Comparison of ENCODE assay signal across 1 cellular context in the genomic region with DNA sequence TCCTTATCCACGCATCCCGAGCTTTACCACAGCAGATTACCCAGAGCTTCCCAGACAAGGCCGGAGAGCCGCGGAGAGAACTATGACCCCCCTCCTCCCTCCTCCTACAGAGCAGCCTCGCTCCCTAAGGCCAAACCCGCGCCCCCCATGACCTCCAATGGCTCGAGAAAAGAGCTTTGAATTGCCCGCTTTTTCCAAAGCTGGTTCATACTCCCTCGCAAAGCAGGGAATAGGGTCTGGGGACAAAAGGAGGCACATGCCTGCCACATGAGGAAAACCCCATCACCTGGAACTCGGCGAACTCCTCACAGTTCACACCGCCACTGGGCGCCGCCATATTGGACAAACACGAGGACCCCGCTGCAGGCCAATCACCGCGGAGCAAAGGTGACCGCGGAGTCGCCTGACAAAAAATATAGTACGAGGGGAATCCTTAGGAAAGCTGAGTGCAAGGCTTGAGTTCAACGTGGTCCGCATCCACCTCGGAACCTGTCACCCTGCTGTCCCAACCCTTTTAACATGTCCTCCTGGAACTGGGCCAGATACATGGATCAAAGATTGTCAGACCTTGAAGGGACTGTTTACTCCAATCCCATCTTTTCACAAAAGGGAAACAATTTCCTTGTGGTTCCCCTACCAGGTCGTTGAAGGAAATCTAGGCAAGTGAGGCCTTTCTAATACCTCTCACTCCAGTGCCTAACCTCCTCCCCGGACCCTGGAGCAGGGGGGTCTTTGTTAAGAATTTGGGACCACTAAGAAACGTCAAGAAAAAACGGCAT.
TF ChIP-seq lines count a peak whose summit lies in the region.

A gene (minus strand): TSS at position 344 of the 779 bp plus-strand sequence. CDS start 7 bp downstream, at position 337.

TF ChIP-seq in HepG2, 621 proteins besides CTCF, POLR2A, EP300 and RAD21 (continued from another document and continues in another):
- TF ChIP-seq ZNF121 (CRISPR knock-in tag; IDR thresholded peaks at IDR 0.05) (no peak), ZBTB3 (CRISPR knock-in tag; IDR thresholded peaks at IDR 0.05; ENCODE audit: borderline replicate concordance, low read depth) (0 out of 2 replicates have a peak, but pooled peaks have one; percentile 62), TBX3 (IDR thresholded peaks at IDR 0.05; ENCODE audit: borderline replicate concordance) (no peak), TMF1 (CRISPR knock-in tag; IDR thresholded peaks at IDR 0.05; ENCODE audit: low read depth) (peak; percentile 64; the same call in 1 of the 2 replicates), ZNF616 (CRISPR knock-in tag; IDR thresholded peaks at IDR 0.05; ENCODE audit: low read depth) (peak; percentile 64; the same call in 1 of the 2 replicates), ZSCAN12 (CRISPR knock-in tag; IDR thresholded peaks at IDR 0.05) (peak; percentile 46; the same call in 1 of the 2 replicates), ZFX (CRISPR knock-in tag; IDR thresholded peaks at IDR 0.05; ENCODE audit: low read depth) (peak; percentile 95), GATA4 (IDR thresholded peaks at IDR 0.05; ENCODE audit: borderline replicate concordance, low read depth) (no peak), YEATS4 (CRISPR knock-in tag; IDR thresholded peaks at IDR 0.05; ENCODE audit: borderline replicate concordance) (peak; percentile 85), SMYD3 (CRISPR knock-in tag; IDR thresholded peaks at IDR 0.05) (peak; percentile 89), ZNF350 (CRISPR knock-in tag; IDR thresholded peaks at IDR 0.05; ENCODE audit: borderline replicate concordance, low read depth) (peak; percentile 77; the same call in 1 of the 2 replicates), ZNF563 (CRISPR knock-in tag; IDR thresholded peaks at IDR 0.05) (peak; percentile 72; the same call in 1 of the 2 replicates), MAZ (IDR thresholded peaks at IDR 0.05; ENCODE audit: borderline replicate concordance, low read depth, low read length) (peak; percentile 80; the same call in 1 of the 2 replicates), MAZ (CRISPR knock-in tag; IDR thresholded peaks at IDR 0.05; ENCODE audit: low read depth) (no peak; the same call in 1 of the 2 replicates), KDM3A (CRISPR knock-in tag; IDR thresholded peaks at IDR 0.05; ENCODE audit: low read depth) (0 out of 2 replicates have a peak, but pooled peaks have one; percentile 46), CBX5 (CRISPR knock-in tag; IDR thresholded peaks at IDR 0.05; ENCODE audit: borderline replicate concordance) (no peak; the same call in 1 of the 2 replicates), SALL1 (CRISPR knock-in tag; IDR thresholded peaks at IDR 0.05) (peak; percentile 87), ZNF746 (CRISPR knock-in tag; IDR thresholded peaks at IDR 0.05) (peak; percentile 67; the same call in 1 of the 2 replicates), YY1 (IDR thresholded peaks at IDR 0.05; ENCODE audit: insufficient read depth, insufficient replicate concordance, low read depth, low read length) (peak; percentile 98), ATF1 (CRISPR knock-in tag; IDR thresholded peaks at IDR 0.05) (0 out of 2 replicates have a peak, but pooled peaks have one; percentile 40), ZFP82 (CRISPR knock-in tag; IDR thresholded peaks at IDR 0.05; ENCODE audit: borderline replicate concordance) (0 out of 2 replicates have a peak, but pooled peaks have one; percentile 3), JUNB (CRISPR knock-in tag; IDR thresholded peaks at IDR 0.05; ENCODE audit: borderline replicate concordance) (no peak), ZNF772 (CRISPR knock-in tag; IDR thresholded peaks at IDR 0.05) (no peak; the same call in 1 of the 2 replicates), ZNF589 (CRISPR knock-in tag; conservative IDR thresholded peaks at IDR 0.05) (no peak; the same call in 1 of the 2 replicates), ZNF547 (CRISPR knock-in tag; IDR thresholded peaks at IDR 0.05) (peak; percentile 87; the same call in 1 of the 2 replicates), KMT2A (CRISPR knock-in tag; IDR thresholded peaks at IDR 0.05) (no peak; the same call in 1 of the 2 replicates), ZNF331 (CRISPR knock-in tag; IDR thresholded peaks at IDR 0.05) (peak; percentile 40; the same call in 1 of the 2 replicates), KLF13 (CRISPR knock-in tag; IDR thresholded peaks at IDR 0.05) (no peak), ZNF160 (CRISPR knock-in tag; IDR thresholded peaks at IDR 0.05) (no peak; the same call in 1 of the 2 replicates), ZNF180 (CRISPR knock-in tag; IDR thresholded peaks at IDR 0.05; ENCODE audit: borderline replicate concordance, low read depth) (no peak), ZNF225 (CRISPR knock-in tag; IDR thresholded peaks at IDR 0.05) (0 out of 2 replicates have a peak, but pooled peaks have one; percentile 57), ATF7-NPFF (CRISPR knock-in tag; IDR thresholded peaks at IDR 0.05; ENCODE audit: low read depth) (0 out of 2 replicates have a peak, but pooled peaks have one; percentile 56), ZNF17 (CRISPR knock-in tag; IDR thresholded peaks at IDR 0.05) (peak; percentile 65; the same call in 1 of the 2 replicates), SIN3A (IDR thresholded peaks at IDR 0.05; ENCODE audit: borderline replicate concordance, low read depth, low read length) (peak; percentile 66; the same call in 1 of the 2 replicates), NKX3-1 (CRISPR knock-in tag; IDR thresholded peaks at IDR 0.05) (peak; percentile 68; the same call in 1 of the 2 replicates), TEAD3 (CRISPR knock-in tag; optimal IDR thresholded peaks at IDR 0.05; ENCODE audit: borderline replicate concordance) (peak; percentile 11), TOPORS (CRISPR knock-in tag; IDR thresholded peaks at IDR 0.05) (peak; percentile 86; the same call in 1 of the 2 replicates), MEF2D (CRISPR knock-in tag; IDR thresholded peaks at IDR 0.05) (peak; percentile 76; the same call in 1 of the 2 replicates), MTF1 (CRISPR knock-in tag; IDR thresholded peaks at IDR 0.05) (0 out of 2 replicates have a peak, but pooled peaks have one; percentile 53), PAWR (CRISPR knock-in tag; IDR thresholded peaks at IDR 0.05; ENCODE audit: borderline replicate concordance) (0 out of 2 replicates have a peak, but pooled peaks have one; percentile 68), ZNF546 (CRISPR knock-in tag; conservative IDR thresholded peaks at IDR 0.05) (0 out of 2 replicates have a peak, but pooled peaks have one; percentile 19), ZNF562 (CRISPR knock-in tag; IDR thresholded peaks at IDR 0.05; ENCODE audit: borderline replicate concordance) (no peak), RXRA (CRISPR knock-in tag; IDR thresholded peaks at IDR 0.05) (peak; percentile 65), GABPA (IDR thresholded peaks at IDR 0.05; ENCODE audit: low read depth, low read length) (no peak), GABPA (CRISPR knock-in tag; IDR thresholded peaks at IDR 0.05; ENCODE audit: low read depth) (peak; percentile 18), GZF1 (CRISPR knock-in tag; IDR thresholded peaks at IDR 0.05) (peak; percentile 74; the same call in 1 of the 2 replicates), ZNF282 (IDR thresholded peaks at IDR 0.05; ENCODE audit: partially characterized antibody) (no peak), ARNTL (CRISPR knock-in tag; IDR thresholded peaks at IDR 0.05) (peak; percentile 77), ZNF484 (CRISPR knock-in tag; IDR thresholded peaks at IDR 0.05; ENCODE audit: borderline replicate concordance, low read depth) (0 out of 2 replicates have a peak, but pooled peaks have one; percentile 20)
- TF ChIP-seq, protein P1, sequence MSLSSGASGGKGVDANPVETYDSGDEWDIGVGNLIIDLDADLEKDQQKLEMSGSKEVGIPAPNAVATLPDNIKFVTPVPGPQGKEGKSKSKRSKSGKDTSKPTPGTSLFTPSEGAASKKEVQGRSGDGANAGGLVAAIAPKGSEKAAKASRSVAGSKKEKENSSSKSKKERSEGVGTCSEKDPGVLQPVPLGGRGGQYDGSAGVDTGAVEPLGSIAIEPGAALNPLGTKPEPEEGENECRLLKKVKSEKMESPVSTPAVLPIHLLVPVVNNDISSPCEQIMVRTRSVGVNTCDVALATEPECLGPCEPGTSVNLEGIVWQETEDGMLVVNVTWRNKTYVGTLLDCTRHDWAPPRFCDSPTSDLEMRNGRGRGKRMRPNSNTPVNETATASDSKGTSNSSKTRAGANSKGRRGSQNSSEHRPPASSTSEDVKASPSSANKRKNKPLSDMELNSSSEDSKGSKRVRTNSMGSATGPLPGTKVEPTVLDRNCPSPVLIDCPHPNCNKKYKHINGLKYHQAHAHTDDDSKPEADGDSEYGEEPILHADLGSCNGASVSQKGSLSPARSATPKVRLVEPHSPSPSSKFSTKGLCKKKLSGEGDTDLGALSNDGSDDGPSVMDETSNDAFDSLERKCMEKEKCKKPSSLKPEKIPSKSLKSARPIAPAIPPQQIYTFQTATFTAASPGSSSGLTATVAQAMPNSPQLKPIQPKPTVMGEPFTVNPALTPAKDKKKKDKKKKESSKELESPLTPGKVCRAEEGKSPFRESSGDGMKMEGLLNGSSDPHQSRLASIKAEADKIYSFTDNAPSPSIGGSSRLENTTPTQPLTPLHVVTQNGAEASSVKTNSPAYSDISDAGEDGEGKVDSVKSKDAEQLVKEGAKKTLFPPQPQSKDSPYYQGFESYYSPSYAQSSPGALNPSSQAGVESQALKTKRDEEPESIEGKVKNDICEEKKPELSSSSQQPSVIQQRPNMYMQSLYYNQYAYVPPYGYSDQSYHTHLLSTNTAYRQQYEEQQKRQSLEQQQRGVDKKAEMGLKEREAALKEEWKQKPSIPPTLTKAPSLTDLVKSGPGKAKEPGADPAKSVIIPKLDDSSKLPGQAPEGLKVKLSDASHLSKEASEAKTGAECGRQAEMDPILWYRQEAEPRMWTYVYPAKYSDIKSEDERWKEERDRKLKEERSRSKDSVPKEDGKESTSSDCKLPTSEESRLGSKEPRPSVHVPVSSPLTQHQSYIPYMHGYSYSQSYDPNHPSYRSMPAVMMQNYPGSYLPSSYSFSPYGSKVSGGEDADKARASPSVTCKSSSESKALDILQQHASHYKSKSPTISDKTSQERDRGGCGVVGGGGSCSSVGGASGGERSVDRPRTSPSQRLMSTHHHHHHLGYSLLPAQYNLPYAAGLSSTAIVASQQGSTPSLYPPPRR (CRISPR knock-in tag; IDR thresholded peaks at IDR 0.05; ENCODE audit: borderline replicate concordance) = peak; percentile 54
- TF ChIP-seq, protein P2, sequence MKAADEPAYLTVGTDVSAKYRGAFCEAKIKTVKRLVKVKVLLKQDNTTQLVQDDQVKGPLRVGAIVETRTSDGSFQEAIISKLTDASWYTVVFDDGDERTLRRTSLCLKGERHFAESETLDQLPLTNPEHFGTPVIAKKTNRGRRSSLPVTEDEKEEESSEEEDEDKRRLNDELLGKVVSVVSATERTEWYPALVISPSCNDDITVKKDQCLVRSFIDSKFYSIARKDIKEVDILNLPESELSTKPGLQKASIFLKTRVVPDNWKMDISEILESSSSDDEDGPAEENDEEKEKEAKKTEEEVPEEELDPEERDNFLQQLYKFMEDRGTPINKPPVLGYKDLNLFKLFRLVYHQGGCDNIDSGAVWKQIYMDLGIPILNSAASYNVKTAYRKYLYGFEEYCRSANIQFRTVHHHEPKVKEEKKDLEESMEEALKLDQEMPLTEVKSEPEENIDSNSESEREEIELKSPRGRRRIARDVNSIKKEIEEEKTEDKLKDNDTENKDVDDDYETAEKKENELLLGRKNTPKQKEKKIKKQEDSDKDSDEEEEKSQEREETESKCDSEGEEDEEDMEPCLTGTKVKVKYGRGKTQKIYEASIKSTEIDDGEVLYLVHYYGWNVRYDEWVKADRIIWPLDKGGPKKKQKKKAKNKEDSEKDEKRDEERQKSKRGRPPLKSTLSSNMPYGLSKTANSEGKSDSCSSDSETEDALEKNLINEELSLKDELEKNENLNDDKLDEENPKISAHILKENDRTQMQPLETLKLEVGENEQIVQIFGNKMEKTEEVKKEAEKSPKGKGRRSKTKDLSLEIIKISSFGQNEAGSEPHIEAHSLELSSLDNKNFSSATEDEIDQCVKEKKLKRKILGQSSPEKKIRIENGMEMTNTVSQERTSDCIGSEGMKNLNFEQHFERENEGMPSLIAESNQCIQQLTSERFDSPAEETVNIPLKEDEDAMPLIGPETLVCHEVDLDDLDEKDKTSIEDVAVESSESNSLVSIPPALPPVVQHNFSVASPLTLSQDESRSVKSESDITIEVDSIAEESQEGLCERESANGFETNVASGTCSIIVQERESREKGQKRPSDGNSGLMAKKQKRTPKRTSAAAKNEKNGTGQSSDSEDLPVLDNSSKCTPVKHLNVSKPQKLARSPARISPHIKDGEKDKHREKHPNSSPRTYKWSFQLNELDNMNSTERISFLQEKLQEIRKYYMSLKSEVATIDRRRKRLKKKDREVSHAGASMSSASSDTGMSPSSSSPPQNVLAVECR (CRISPR knock-in tag; IDR thresholded peaks at IDR 0.05; ENCODE audit: borderline replicate concordance) = peak; percentile 76; the same call in 1 of the 2 replicates
- TF ChIP-seq, protein P3, sequence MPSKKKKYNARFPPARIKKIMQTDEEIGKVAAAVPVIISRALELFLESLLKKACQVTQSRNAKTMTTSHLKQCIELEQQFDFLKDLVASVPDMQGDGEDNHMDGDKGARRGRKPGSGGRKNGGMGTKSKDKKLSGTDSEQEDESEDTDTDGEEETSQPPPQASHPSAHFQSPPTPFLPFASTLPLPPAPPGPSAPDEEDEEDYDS (CRISPR knock-in tag; IDR thresholded peaks at IDR 0.05) = peak; percentile 88
- TF ChIP-seq, protein P4, sequence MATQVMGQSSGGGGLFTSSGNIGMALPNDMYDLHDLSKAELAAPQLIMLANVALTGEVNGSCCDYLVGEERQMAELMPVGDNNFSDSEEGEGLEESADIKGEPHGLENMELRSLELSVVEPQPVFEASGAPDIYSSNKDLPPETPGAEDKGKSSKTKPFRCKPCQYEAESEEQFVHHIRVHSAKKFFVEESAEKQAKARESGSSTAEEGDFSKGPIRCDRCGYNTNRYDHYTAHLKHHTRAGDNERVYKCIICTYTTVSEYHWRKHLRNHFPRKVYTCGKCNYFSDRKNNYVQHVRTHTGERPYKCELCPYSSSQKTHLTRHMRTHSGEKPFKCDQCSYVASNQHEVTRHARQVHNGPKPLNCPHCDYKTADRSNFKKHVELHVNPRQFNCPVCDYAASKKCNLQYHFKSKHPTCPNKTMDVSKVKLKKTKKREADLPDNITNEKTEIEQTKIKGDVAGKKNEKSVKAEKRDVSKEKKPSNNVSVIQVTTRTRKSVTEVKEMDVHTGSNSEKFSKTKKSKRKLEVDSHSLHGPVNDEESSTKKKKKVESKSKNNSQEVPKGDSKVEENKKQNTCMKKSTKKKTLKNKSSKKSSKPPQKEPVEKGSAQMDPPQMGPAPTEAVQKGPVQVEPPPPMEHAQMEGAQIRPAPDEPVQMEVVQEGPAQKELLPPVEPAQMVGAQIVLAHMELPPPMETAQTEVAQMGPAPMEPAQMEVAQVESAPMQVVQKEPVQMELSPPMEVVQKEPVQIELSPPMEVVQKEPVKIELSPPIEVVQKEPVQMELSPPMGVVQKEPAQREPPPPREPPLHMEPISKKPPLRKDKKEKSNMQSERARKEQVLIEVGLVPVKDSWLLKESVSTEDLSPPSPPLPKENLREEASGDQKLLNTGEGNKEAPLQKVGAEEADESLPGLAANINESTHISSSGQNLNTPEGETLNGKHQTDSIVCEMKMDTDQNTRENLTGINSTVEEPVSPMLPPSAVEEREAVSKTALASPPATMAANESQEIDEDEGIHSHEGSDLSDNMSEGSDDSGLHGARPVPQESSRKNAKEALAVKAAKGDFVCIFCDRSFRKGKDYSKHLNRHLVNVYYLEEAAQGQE (IDR thresholded peaks at IDR 0.05; ENCODE audit: borderline replicate concordance in 1 of 2, low read depth in 1 of 2, low read length in 2 of 2) = peak in 1 of 2 experiments; percentile 72; a peak in 2 of 4 replicates
- TF ChIP-seq, protein P5, sequence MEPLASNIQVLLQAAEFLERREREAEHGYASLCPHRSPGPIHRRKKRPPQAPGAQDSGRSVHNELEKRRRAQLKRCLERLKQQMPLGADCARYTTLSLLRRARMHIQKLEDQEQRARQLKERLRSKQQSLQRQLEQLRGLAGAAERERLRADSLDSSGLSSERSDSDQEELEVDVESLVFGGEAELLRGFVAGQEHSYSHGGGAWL (CRISPR knock-in tag; IDR thresholded peaks at IDR 0.05) = peak; percentile 83
